In the genomic region with DNA sequence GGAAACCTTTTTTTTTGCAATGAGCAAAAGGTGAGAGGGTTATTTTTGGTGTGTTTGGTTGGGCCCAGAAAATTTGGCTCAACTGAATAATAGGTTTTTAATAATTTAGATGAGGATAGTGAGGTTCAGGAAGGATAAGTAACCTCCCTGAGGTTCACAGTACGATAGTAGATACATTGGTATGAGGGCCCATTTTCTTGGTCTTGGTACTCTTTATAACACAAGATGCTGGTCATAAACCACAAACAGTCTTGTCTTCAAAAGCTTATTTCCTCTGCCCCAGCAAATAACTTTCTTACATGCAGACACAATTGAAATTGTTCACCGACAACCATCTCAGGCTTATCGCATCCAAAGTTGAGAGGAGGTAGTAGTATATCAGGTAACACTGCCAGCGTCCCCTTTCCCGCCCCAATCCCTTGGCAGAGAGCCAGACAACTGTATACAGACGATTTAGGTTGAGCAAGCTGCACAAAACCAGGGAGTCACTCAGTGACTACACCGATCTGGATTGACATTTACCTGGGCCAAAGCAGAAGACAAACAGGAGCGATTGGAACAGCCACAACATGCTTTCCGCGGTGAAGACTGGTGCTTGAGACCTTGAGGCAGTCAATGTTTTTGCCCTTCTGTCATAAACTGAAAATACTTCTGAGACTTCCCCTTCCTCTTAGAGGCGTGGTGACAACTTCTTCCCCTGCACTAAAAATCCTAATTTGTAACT, we compare ENCODE assay signal across 8 cellular contexts. TPM values are rescaled to one million over a fixed set of nuclear protein-coding genes. Genes with fewer than 3 reads are reported as not detected.
DNase-seq lines count a peak whose midpoint lies in the region; ATAC-seq and TF ChIP-seq lines count a peak whose summit lies in the region.

A gene (minus strand): TSS at position 634 of the 724 bp plus-strand sequence. CDS start 63 bp downstream, at position 571.

- no peaks in the 10 kb centered on the region for H3K27me3 ChIP-seq in CD8-positive, alpha-beta memory T cell (ENCODE audit: insufficient read depth, low read length, poor library complexity, severe bottlenecking)
- H3K27me3 ChIP-seq in aorta (ENCODE audit: control insufficient read depth in 1 of 2, insufficient read depth in 2 of 2, low read length in 1 of 2) (no peaks in the 10 kb centered on the region), left ventricle myocardium inferior (ENCODE audit: low read depth) (peaks cover 7% of the 10 kb centered on the region)

- H3K27ac Mint-ChIP-seq in CD8-positive, alpha-beta memory T cell, result peak within 1 kb of the TSS; percentile 87 to 98 (median 94)
- peak within 1 kb of the TSS; percentile 95 for H3K27ac Mint-ChIP-seq in activated B cell treated with CpG ODN at 0.5 μM for 24 hours

- CTCF ChIA-PET in CD8-positive, alpha-beta memory T cell (lab: Charles Lee), result interaction anchor here (0.7 to 2.7 kb wide), 6 partner anchors 9 to 84 kb away, joined by 3 to 12 read pairs (median 4); no protein-coding TSS in a partner anchor
- CTCF ChIA-PET in activated B cell treated with CpG ODN at 0.5 μM for 24 hours (lab: Charles Lee), result interaction anchor here (0.8 to 3.5 kb wide), 7 partner anchors 17 to 94 kb away, joined by 3 to 15 read pairs (median 4); no protein-coding TSS in a partner anchor

- DNase-seq in CD8-positive, alpha-beta memory T cell, result peak in 4 of 5 donors; percentile 15 to 59 (median 53)
- peak; percentile 36 for DNase-seq in activated B cell treated with CpG ODN at 0.5 μM for 24 hours
- peak in 1 of 2 donors; percentile 45 for DNase-seq in left colon
- no peak for DNase-seq in aorta
- no peak for DNase-seq in left ventricle myocardium inferior

- intact Hi-C loops in activated B cell treated with CpG ODN at 0.5 μM for 24 hours (cut with micrococcal nuclease), result loop anchor here (1.0 to 5.0 kb wide), 3 partner anchors 7 to 70 kb away; no protein-coding TSS in a partner anchor
- intact Hi-C loops in left colon (cut with DNase I, micrococcal nuclease), result no loop called here
- intact Hi-C loops in aorta (cut with DNase I), result no loop called here
- intact Hi-C loops in left ventricle myocardium inferior (cut with micrococcal nuclease), result no loop called here

- TF ChIP-seq CTCF in activated B cell treated with CpG ODN at 0.5 μM for 24 hours (IDR thresholded peaks at IDR 0.05) (no peak), left ventricle myocardium inferior (IDR thresholded peaks at IDR 0.05; ENCODE audit: borderline replicate concordance) (no peak)

- H3K36me3 Mint-ChIP-seq in CD8-positive, alpha-beta memory T cell, result peaks cover 13 to 50% (median 37%) of the 10 kb centered on the region in 3 donors
- H3K36me3 Mint-ChIP-seq in activated B cell treated with CpG ODN at 0.5 μM for 24 hours (ENCODE audit: low read depth), result peaks cover 29% of the 10 kb centered on the region

- peaks cover 8 to 25% (median 21%) of the 10 kb centered on the region in 5 donors for H3K9me3 Mint-ChIP-seq in CD8-positive, alpha-beta memory T cell
- peaks cover 7% of the 10 kb centered on the region for H3K9me3 Mint-ChIP-seq in activated B cell treated with CpG ODN at 0.5 μM for 24 hours

- WGBS in aorta, 2 donors, result 79 to 81% methylated on average over 11 of the region's 11 CpGs

- peaks cover 74 to 90% (median 83%) of the 10 kb centered on the region in 3 donors for H3K4me1 Mint-ChIP-seq in CD8-positive, alpha-beta memory T cell
- peaks cover 73% of the 10 kb centered on the region for H3K4me1 Mint-ChIP-seq in activated B cell treated with CpG ODN at 0.5 μM for 24 hours

- peak within 1 kb of the TSS; percentile 62 for H3K27ac ChIP-seq in CD8-positive, alpha-beta memory T cell (ENCODE audit: low read depth, low read length)
- no peak within 1 kb of the TSS for H3K27ac ChIP-seq in aorta (ENCODE audit: low read depth in 1 of 2, low read length in 2 of 2)
- no peak within 1 kb of the TSS for H3K27ac ChIP-seq in left ventricle myocardium inferior (replicated peaks)

- H3K9me3 ChIP-seq in CD8-positive, alpha-beta memory T cell (ENCODE audit: low read length), result no peaks in the 10 kb centered on the region
- H3K9me3 ChIP-seq in aorta (ENCODE audit: control insufficient read depth, low read length) (no peaks in the 10 kb centered on the region), left ventricle myocardium inferior (replicated peaks) (peaks cover 15% of the 10 kb centered on the region)

- POLR2A ChIA-PET in CD8-positive, alpha-beta memory T cell (lab: Charles Lee), result interaction anchor here (1.4 to 2.2 kb wide), 2 partner anchors 18 to 54 kb away, joined by 5 to 11 read pairs; no protein-coding TSS in a partner anchor
- POLR2A ChIA-PET in activated B cell treated with CpG ODN at 0.5 μM for 24 hours (lab: Charles Lee), result interaction anchor here (0.5 to 3.2 kb wide), 19 partner anchors 17 to 242 kb away, joined by 3 to 28 read pairs (median 3); a partner anchor contains a TSS

- ATAC-seq in GM21723 (IDR thresholded peaks at IDR 0.05; ENCODE audit: unreplicated experiment) (peak; percentile 42), activated B cell treated with CpG ODN at 0.5 μM for 24 hours (ENCODE audit: low read depth) (peak; percentile 69), left colon (peak; percentile 74), HG02623 (IDR thresholded peaks at IDR 0.05; ENCODE audit: unreplicated experiment) (no peak), aorta (ENCODE audit: low FRiP score) (no peak), GM21447 (IDR thresholded peaks at IDR 0.05; ENCODE audit: unreplicated experiment) (no peak)

- no peaks in the 10 kb centered on the region for H3K27me3 Mint-ChIP-seq in CD8-positive, alpha-beta memory T cell
- H3K27me3 Mint-ChIP-seq in activated B cell treated with CpG ODN at 0.5 μM for 24 hours, result no peaks in the 10 kb centered on the region

- H3K4me3 ChIP-seq in CD8-positive, alpha-beta memory T cell (ENCODE audit: low read length), result peak within 1 kb of the TSS; percentile 91
- H3K4me3 ChIP-seq in aorta (ENCODE audit: low read length in 2 of 2), result no peak within 1 kb of the TSS
- H3K4me3 ChIP-seq in left ventricle myocardium inferior, result no peak within 1 kb of the TSS

- no peaks in the 10 kb centered on the region for H3K36me3 ChIP-seq in CD8-positive, alpha-beta memory T cell (ENCODE audit: insufficient read depth, low read length)
- no peaks in the 10 kb centered on the region for H3K36me3 ChIP-seq in aorta (ENCODE audit: control insufficient read depth in 1 of 2, insufficient read depth in 2 of 2, low read length in 1 of 2)
- H3K36me3 ChIP-seq in left ventricle myocardium inferior, result no peaks in the 10 kb centered on the region

- H3K4me3 Mint-ChIP-seq in CD8-positive, alpha-beta memory T cell, result peak within 1 kb of the TSS; percentile 95 to 99 (median 96)
- peak within 1 kb of the TSS; percentile 97 for H3K4me3 Mint-ChIP-seq in activated B cell treated with CpG ODN at 0.5 μM for 24 hours

- H3K4me1 ChIP-seq in CD8-positive, alpha-beta memory T cell (ENCODE audit: insufficient read depth, low read length), result peaks cover 50% of the 10 kb centered on the region
- H3K4me1 ChIP-seq in aorta (ENCODE audit: control insufficient read depth in 1 of 2, insufficient read depth in 2 of 2, low read length in 2 of 2) (peaks cover 0 to 2% of the 10 kb centered on the region in 2 donors), left ventricle myocardium inferior (no peaks in the 10 kb centered on the region)

RNA-seq across cellular contexts. Expression of the gene that starts here (rescaled TPM):
- 10 to 100 TPM; 28.3 to 30.7 TPM for total RNA-seq in CD8-positive, alpha-beta memory T cell
- 201 TPM for polyA plus RNA-seq in CD8-positive, alpha-beta memory T cell
- total RNA-seq in activated B cell treated with CpG ODN at 0.5 μM for 24 hours (28.7 and 31.2 TPM in 2 replicates), left colon (1 to 10 TPM in 1 of 2 donors, under 1 TPM in 1; 0.61 to 1.4 TPM), aorta (1 to 10 TPM; 1.2 to 1.5 TPM), left ventricle myocardium inferior (0.22 TPM)
- polyA plus RNA-seq in aorta, result 1 to 10 TPM in 1 of 2 donors, not detected in 1; 1.5 TPM

Comparison
In these comparisons a context has a peak if more than half of its experiments do, and no peak if none do; other contexts are left out.
1. RNA of the gene that starts here (total RNA-seq): 28.7 to 31.2 TPM in activated B cell treated with CpG ODN at 0.5 μM for 24 hours and 28.3 to 30.7 TPM in CD8-positive, alpha-beta memory T cell; 1.2 to 1.5 TPM in aorta, 0.61 to 1.4 TPM in left colon and 0.22 TPM in left ventricle myocardium inferior (single experiment); every median in the first group is over 10 times any median in the second.
2. RNA of the gene that starts here (polyA plus RNA-seq): 201 TPM in CD8-positive, alpha-beta memory T cell (single experiment); 1.5 TPM in aorta; every median in the first group is over 10 times any median in the second.
3. DNase-seq: peak in CD8-positive, alpha-beta memory T cell (4 of 5) and activated B cell treated with CpG ODN at 0.5 μM for 24 hours (single experiment); none in aorta (0 of 2) and left ventricle myocardium inferior (single experiment).
4. ATAC-seq: peak in GM21723 (single experiment), activated B cell treated with CpG ODN at 0.5 μM for 24 hours (single experiment) and left colon (single experiment); none in HG02623 (single experiment), aorta (single experiment) and GM21447 (single experiment).